8 cellular contexts compared by ENCODE assay signal in the genomic region with DNA sequence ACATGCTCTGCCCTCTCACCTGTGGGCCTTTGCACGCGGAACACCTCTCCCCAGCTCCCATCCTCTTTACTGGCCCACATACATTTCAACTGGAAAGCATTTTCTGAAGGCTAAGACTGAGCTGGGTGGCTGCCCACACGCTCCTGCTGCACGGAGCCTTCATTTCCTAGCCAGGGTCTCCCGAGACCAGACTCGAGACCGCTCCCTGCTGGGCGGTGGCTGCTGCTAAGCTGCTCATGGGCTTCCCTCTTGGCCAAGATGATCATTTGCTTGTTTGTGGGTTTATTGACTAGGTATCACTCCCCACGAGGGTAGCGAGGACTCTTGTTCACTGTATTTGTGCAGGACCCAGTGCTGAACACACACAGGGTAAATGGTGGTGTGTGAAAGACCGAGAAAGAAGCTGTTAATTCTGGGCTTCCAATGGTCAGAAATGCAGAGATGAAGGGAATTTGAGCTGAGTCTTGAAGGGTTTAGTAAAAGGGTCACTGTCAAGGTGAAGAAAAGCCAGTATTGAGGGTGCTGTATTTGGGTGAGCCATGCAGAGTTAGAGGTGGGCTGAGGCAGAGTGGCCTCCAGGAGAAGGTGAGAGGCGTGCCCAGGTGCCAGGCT. TPM values are rescaled to one million over a fixed set of nuclear protein-coding genes. Genes with fewer than 3 reads are reported as not detected.
DNase-seq lines count a peak whose midpoint lies in the region; ATAC-seq, FAIRE-seq and TF ChIP-seq lines count a peak whose summit lies in the region.

No MANE protein-coding gene starts in this region.

- H2AFZ ChIP-seq in H9 (ENCODE audit: low read length): no peak overlapping the region
- no peak overlapping the region for H2AFZ ChIP-seq in H1 (ENCODE audit: low read length)

- H3K4me2 ChIP-seq in H9 (ENCODE audit: insufficient read depth, insufficient read length, low read length): peak overlapping the region; percentile 98
- peak overlapping the region; percentile 49 to 100 for H3K4me2 ChIP-seq in H1 (ENCODE audit: insufficient read depth in 1 of 2, low read depth in 2 of 2, low read length in 2 of 2)

- H4K5ac ChIP-seq in H9 (ENCODE audit: insufficient read length, low read depth, low read length) (peak overlapping the region; percentile 14), H1 (ENCODE audit: insufficient read length, low read depth, low read length) (no peak overlapping the region)

- peak overlapping the region; percentile 96 to 100 for H3K4me3 Mint-ChIP-seq in H9
- H3K4me3 Mint-ChIP-seq in mesothelial cell of epicardium: peak overlapping the region; percentile 89

- H3T11ph ChIP-seq in H9 (ENCODE audit: low read length): no peak overlapping the region

- peak overlapping the region; percentile 60 to 96 (median 92) for H3K4me3 ChIP-seq in H1 (ENCODE audit: extremely low read depth in 1 of 4, insufficient read depth in 2 of 4, low read depth in 3 of 4, low read length in 4 of 4)

- peaks cover 11 to 21% (median 15%) of the 10 kb centered on the region in 4 experiments for H3K36me3 ChIP-seq in H1 (ENCODE audit: control insufficient read depth in 2 of 4, insufficient read depth in 4 of 4, low read length in 3 of 4)

- H3K9me3 ChIP-seq in H9 (ENCODE audit: control insufficient read depth, low read depth, low read length) (no peaks in the 10 kb centered on the region), H1 (ENCODE audit: insufficient read depth in 2 of 2, low read depth in 1 of 2, low read length in 1 of 2) (no peaks in the 10 kb centered on the region)

- H3K23ac ChIP-seq in H9 (ENCODE audit: insufficient read length, low read depth, low read length) (no peak overlapping the region), H1 (ENCODE audit: insufficient read length) (no peak overlapping the region)

- DNase-seq in ELF-1 (ENCODE audit: low read depth, low spot score): peak; percentile 73
- DNase-seq in H9: peak; percentile 64
- peak; percentile 45 for DNase-seq in NCI-H69 (lab: John Stamatoyannopoulos, UW)
- DNase-seq in activated CD8-positive, alpha-beta memory T cell treated with anti-CD3 and anti-CD28 coated beads for 1 hour (ENCODE audit: extremely low read depth in 1 of 2, low read depth in 1 of 2): peak; percentile 33 to 58
- DNase-seq in H1 (ENCODE audit: low read depth in 1 of 2, low spot score in 2 of 2): peak; percentile 27 to 80
- DNase-seq in mesothelial cell of epicardium (ENCODE audit: low spot score in 2 of 2, unreplicated experiment in 2 of 2): peak; percentile 62 to 79
- peak; percentile 54 for DNase-seq in stimulated activated CD8-positive, alpha-beta memory T cell treated with anti-CD3 and anti-CD28 coated beads, Interleukin-15, amount 100 ng/mL, for 1 hour (ENCODE audit: low read depth)

- H2BK15ac ChIP-seq in H9 (ENCODE audit: low read depth, low read length) (no peak overlapping the region), H1 (ENCODE audit: low read length) (no peak overlapping the region)

- H3K18ac ChIP-seq in H9 (ENCODE audit: insufficient read length, low read depth, low read length): no peak overlapping the region
- no peak overlapping the region for H3K18ac ChIP-seq in H1 (ENCODE audit: extremely low read depth, low read length)

- TF ChIP-seq POLR2A in H1 (IDR thresholded peaks at IDR 0.05; ENCODE audit: control extremely low read depth in 1 of 2, low read depth in 2 of 2, low read length in 2 of 2): no peak

- no peaks in the 10 kb centered on the region for H3K79me1 ChIP-seq in H9 (ENCODE audit: insufficient read depth, low read depth, low read length, poor library complexity, severe bottlenecking)
- H3K79me1 ChIP-seq in H1 (ENCODE audit: low read depth, low read length): peaks cover 4% of the 10 kb centered on the region; the same call in 1 of the 2 replicates

- H3K23me2 ChIP-seq in H9 (ENCODE audit: insufficient read length, low read depth, low read length, poor library complexity, severe bottlenecking) (peaks cover 8% of the 10 kb centered on the region), H1 (ENCODE audit: low read depth, low read length) (peaks cover 2% of the 10 kb centered on the region)

- H3K4me1 Mint-ChIP-seq in H9 (peaks cover 9 to 18% of the 10 kb centered on the region in 2 experiments), mesothelial cell of epicardium (peaks cover 14% of the 10 kb centered on the region)

- H2BK5ac ChIP-seq in H9 (ENCODE audit: insufficient read length, low read length) (no peak overlapping the region), H1 (ENCODE audit: low read depth, low read length) (no peak overlapping the region)

- CTCF ChIA-PET in H1 (lab: Charles Lee; ENCODE audit: partially characterized antibody): interaction anchor here (0.6 to 4.1 kb wide), 29 partner anchors 9 to 316 kb away, joined by 3 to 29 read pairs (median 5); a partner anchor contains a TSS

- no peak for FAIRE-seq in H1 (lab: Jason Lieb, UNC)

- no peaks in the 10 kb centered on the region for H3K79me2 ChIP-seq in H9 (ENCODE audit: insufficient read depth, low read length)
- H3K79me2 ChIP-seq in H1 (ENCODE audit: control insufficient read depth in 1 of 2, insufficient read depth in 2 of 2, low read length in 2 of 2): peaks cover 0 to 12% of the 10 kb centered on the region in 2 experiments; a peak in 1 of 4 replicates

- no peak overlapping the region for H3K4ac ChIP-seq in H9 (ENCODE audit: low read depth, low read length)
- H3K4ac ChIP-seq in H1 (replicated peaks; ENCODE audit: insufficient read length, low read depth, low read length): no peak overlapping the region

- H3K9me3 Mint-ChIP-seq in H9 (no peaks in the 10 kb centered on the region; a peak in 1 of 5 replicates), mesothelial cell of epicardium (no peaks in the 10 kb centered on the region)

- H3K36me3 Mint-ChIP-seq in H9 (ENCODE audit: insufficient read depth in 1 of 3, low read depth in 3 of 3) (peaks cover 19 to 29% (median 22%) of the 10 kb centered on the region in 3 experiments), mesothelial cell of epicardium (peaks cover 11% of the 10 kb centered on the region)

- no peak overlapping the region for H2AK5ac ChIP-seq in H9 (ENCODE audit: insufficient read length, low read length)
- no peak overlapping the region for H2AK5ac ChIP-seq in H1 (ENCODE audit: low read depth, low read length)

- peak; percentile 45 to 54 for TF ChIP-seq RAD21 in H1 (IDR thresholded peaks at IDR 0.05 in 1 of 2, conservative IDR thresholded peaks at IDR 0.05 in 1 of 2; ENCODE audit: low read depth in 2 of 2, low read length in 2 of 2)

- H3K9ac ChIP-seq in H9 (ENCODE audit: extremely low read depth, insufficient read length, low read length) (peak overlapping the region; percentile 83), H1 (replicated peaks in 1 of 4; ENCODE audit: extremely low read depth in 1 of 4, low read depth in 3 of 4, low read length in 3 of 4) (peak overlapping the region; percentile 56 to 77 (median 73); a peak in 6 of 7 replicates)

- WGBS in H9 (ENCODE audit: extremely low coverage, insufficient read length, low lambda C conversion rate): no CpG with 5 or more reads among the region's 12 CpGs
- 28% methylated on average over 12 of the region's 12 CpGs; no CpG with 5 or more reads in 1 of the 2 experiments for WGBS in H1 (ENCODE audit: extremely low coverage in 1 of 2, insufficient coverage in 1 of 2, insufficient read length in 1 of 2, insufficient replicate concordance in 2 of 2, low coverage in 1 of 2, low lambda C conversion rate in 2 of 2, missing lambda C conversion rate in 1 of 2), 2 experiments

- no peak for ATAC-seq in HG03460 (IDR thresholded peaks at IDR 0.05; ENCODE audit: unreplicated experiment)

- H2BK20ac ChIP-seq in H9 (ENCODE audit: low read depth, low read length, poor library complexity, severe bottlenecking): no peak overlapping the region
- no peak overlapping the region for H2BK20ac ChIP-seq in H1 (ENCODE audit: low read length)

- TF ChIP-seq EP300 in H1 (IDR thresholded peaks at IDR 0.05; ENCODE audit: borderline replicate concordance in 1 of 2, low read depth in 2 of 2, low read length in 2 of 2): no peak

- no peaks in the 10 kb centered on the region for H3K27me3 ChIP-seq in H9 (ENCODE audit: insufficient read depth, low read length)
- H3K27me3 ChIP-seq in H1 (replicated peaks in 1 of 4; ENCODE audit: control insufficient read depth in 3 of 4, extremely low read depth in 1 of 4, insufficient read depth in 3 of 4, low read length in 3 of 4): no peaks in the 10 kb centered on the region

- POLR2A ChIA-PET in H1 (lab: Charles Lee; ENCODE audit: partially characterized antibody): interaction anchor here (0.6 to 3.4 kb wide), 10 partner anchors 8 to 298 kb away, joined by 3 to 25 read pairs (median 4); a partner anchor contains a TSS

- H2BK120ac ChIP-seq in H9 (ENCODE audit: low read depth, low read length, poor library complexity, severe bottlenecking): no peak overlapping the region
- H2BK120ac ChIP-seq in H1 (replicated peaks; ENCODE audit: low read depth, low read length): no peak overlapping the region

- H3K27me3 Mint-ChIP-seq in H9 (ENCODE audit: low read depth) (no peaks in the 10 kb centered on the region), mesothelial cell of epicardium (ENCODE audit: low read depth) (no peaks in the 10 kb centered on the region)

- H4K91ac ChIP-seq in H9 (ENCODE audit: insufficient read length, low read depth, low read length): no peak overlapping the region
- no peak overlapping the region for H4K91ac ChIP-seq in H1 (replicated peaks; ENCODE audit: insufficient read length, low read length)

- H4K20me1 ChIP-seq in H9 (ENCODE audit: control insufficient read depth, insufficient read depth, insufficient read length): no peaks in the 10 kb centered on the region
- peaks cover 4 to 10% of the 10 kb centered on the region in 2 experiments for H4K20me1 ChIP-seq in H1 (replicated peaks in 1 of 2; ENCODE audit: control insufficient read depth in 1 of 2, insufficient read depth in 2 of 2, low read length in 2 of 2)

- H3K27ac ChIP-seq in H9 (ENCODE audit: insufficient read length, low read depth, low read length) (no peak overlapping the region), H1 (ENCODE audit: low read depth, low read length) (no peak overlapping the region)

- TF ChIP-seq CTCF in H9 (conservative IDR thresholded peaks at IDR 0.05): peak; percentile 65; the same call in 2 of the 3 replicates
- TF ChIP-seq CTCF in H1 (IDR thresholded peaks at IDR 0.05; ENCODE audit: control extremely low read depth in 1 of 3, insufficient read depth in 1 of 3, low read depth in 1 of 3, low read length in 3 of 3): peak; percentile 60 to 76 (median 73)
- TF ChIP-seq CTCF in mesothelial cell of epicardium (IDR thresholded peaks at IDR 0.05; ENCODE audit: unreplicated experiment): peak; percentile 36

- H3K14ac ChIP-seq in H9 (ENCODE audit: insufficient read depth, low read length) (no peak overlapping the region; the same call in 1 of the 2 replicates), H1 (ENCODE audit: insufficient read length) (no peak overlapping the region)

- no peaks in the 10 kb centered on the region for H3K4me1 ChIP-seq in H9 (ENCODE audit: insufficient read depth, low read length)
- peaks cover 0 to 5% (median 3%) of the 10 kb centered on the region in 4 experiments; a peak in 5 of 7 replicates for H3K4me1 ChIP-seq in H1 (replicated peaks in 1 of 4; ENCODE audit: control insufficient read depth in 3 of 4, insufficient read depth in 4 of 4, low read length in 3 of 4)

- H3K27ac Mint-ChIP-seq in H9 (peak overlapping the region; percentile 24 to 98 (median 89); a peak in 6 of 7 replicates), mesothelial cell of epicardium (peak overlapping the region; percentile 99)

- H3K56ac ChIP-seq in H9 (ENCODE audit: insufficient read length, low read depth, low read length): no peak overlapping the region
- H3K56ac ChIP-seq in H1 (replicated peaks; ENCODE audit: insufficient read length, low read depth, low read length): no peak overlapping the region

- H4K8ac ChIP-seq in H9 (replicated peaks; ENCODE audit: insufficient read length, low read depth, low read length) (no peak overlapping the region), H1 (ENCODE audit: extremely low read depth, insufficient read depth, low read length) (peak overlapping the region; percentile 99; the same call in 1 of the 2 replicates)

- H2BK12ac ChIP-seq in H9 (ENCODE audit: insufficient read length, low read depth, low read length) (no peak overlapping the region), H1 (ENCODE audit: low read depth, low read length) (no peak overlapping the region)

RNA-seq across cellular contexts. Expression of a gene that starts 0.9 kb away (rescaled TPM):
- total RNA-seq in H9 (2021) (90.3 and 102 TPM in 2 replicates), mesothelial cell of epicardium (88.2 to 101 TPM (median 96.3 TPM) in 3 replicates)
- total RNA-seq in H1 (2021; fragmentation: NEBNext Ultra II Directional; extraction: Animal tissue kit (Norgen Biotek cat#: 25700)): 94.0 and 98.7 TPM in 2 replicates
- 113 and 133 TPM in 2 replicates for polyA plus RNA-seq in H1 (2011; rRNA removed)
- 98.2 TPM for polyA plus RNA-seq in H1 (2011; cell fraction: cytosol; rRNA removed)
- polyA plus RNA-seq in H1 (2011; cell fraction: nucleus; rRNA removed): 131 TPM
- polyA plus RNA-seq in H1 (2012, experiment 1 of 2): 129 to 276 TPM (median 222 TPM) in 4 replicates
- polyA plus RNA-seq in H1 (2012, experiment 2 of 2): 213 TPM
- polyA plus RNA-seq in H1 (2013, experiment 1 of 2): 84.6 TPM
- 84.6 TPM for polyA plus RNA-seq in H1 (2013, experiment 2 of 2)
- 61.8 and 63.2 TPM in 2 replicates for polyA minus RNA-seq in H1 (2011; rRNA and poly(A)+ RNA removed)
- 31.9 TPM for polyA minus RNA-seq in H1 (2011; cell fraction: cytosol; rRNA and poly(A)+ RNA removed)
- polyA minus RNA-seq in H1 (2011; cell fraction: nucleus; rRNA and poly(A)+ RNA removed): 47.8 TPM

RNA-seq across cellular contexts. Expression of a gene that starts 1.1 kb away (rescaled TPM):
- total RNA-seq in H9 (2021): 20.0 and 20.3 TPM in 2 replicates
- 17.8 and 22.4 TPM in 2 replicates for total RNA-seq in H1 (2021; fragmentation: NEBNext Ultra II Directional; extraction: Animal tissue kit (Norgen Biotek cat#: 25700))
- 8.9 and 12.7 TPM in 2 replicates for polyA plus RNA-seq in H1 (2011; rRNA removed)
- polyA plus RNA-seq in H1 (2011; cell fraction: cytosol; rRNA removed): 9.8 TPM
- 28.1 TPM for polyA plus RNA-seq in H1 (2011; cell fraction: nucleus; rRNA removed)
- polyA plus RNA-seq in H1 (2012, experiment 1 of 2): 15.7 to 17.2 TPM (median 16.7 TPM) in 4 replicates
- polyA plus RNA-seq in H1 (2012, experiment 2 of 2): 11.6 TPM
- polyA plus RNA-seq in H1 (2013, experiment 1 of 2): 14.6 TPM
- 15.0 TPM for polyA plus RNA-seq in H1 (2013, experiment 2 of 2)
- 7.5 and 10.5 TPM in 2 replicates for polyA minus RNA-seq in H1 (2011; rRNA and poly(A)+ RNA removed)
- polyA minus RNA-seq in H1 (2011; cell fraction: cytosol; rRNA and poly(A)+ RNA removed): 10.6 TPM
- polyA minus RNA-seq in H1 (2011; cell fraction: nucleus; rRNA and poly(A)+ RNA removed): 22.3 TPM
- total RNA-seq in mesothelial cell of epicardium: 41.3 to 44.7 TPM (median 42.4 TPM) in 3 replicates

RNA-seq across cellular contexts. Expression of a gene that starts 8.6 kb away (rescaled TPM):
- total RNA-seq in H9 (2021) (not detected in 2 replicates), mesothelial cell of epicardium (0.22 to 0.41 TPM (median 0.40 TPM) in 3 replicates)
- not detected in 2 replicates for total RNA-seq in H1 (2021; fragmentation: NEBNext Ultra II Directional; extraction: Animal tissue kit (Norgen Biotek cat#: 25700))
- not detected in 2 replicates for polyA plus RNA-seq in H1 (2011; rRNA removed)
- not detected for polyA plus RNA-seq in H1 (2011; cell fraction: cytosol; rRNA removed)
- polyA plus RNA-seq in H1 (2011; cell fraction: nucleus; rRNA removed): 0.20 TPM
- 0.17 TPM in 1 of 4 replicates, not detected in the others for polyA plus RNA-seq in H1 (2012, experiment 1 of 2)
- not detected for polyA plus RNA-seq in H1 (2012, experiment 2 of 2)
- not detected for polyA plus RNA-seq in H1 (2013, experiment 1 of 2)
- polyA plus RNA-seq in H1 (2013, experiment 2 of 2): not detected
- polyA minus RNA-seq in H1 (2011; rRNA and poly(A)+ RNA removed): not detected in 2 replicates
- polyA minus RNA-seq in H1 (2011; cell fraction: cytosol; rRNA and poly(A)+ RNA removed): not detected
- polyA minus RNA-seq in H1 (2011; cell fraction: nucleus; rRNA and poly(A)+ RNA removed): not detected

RNA-seq across cellular contexts. Expression of a gene that starts 46.1 kb away (rescaled TPM):
- total RNA-seq in H9 (2021) (246 and 254 TPM in 2 replicates), mesothelial cell of epicardium (95.9 to 99.2 TPM (median 96.2 TPM) in 3 replicates)
- total RNA-seq in H1 (2021; fragmentation: NEBNext Ultra II Directional; extraction: Animal tissue kit (Norgen Biotek cat#: 25700)): 221 and 244 TPM in 2 replicates
- polyA plus RNA-seq in H1 (2011; rRNA removed): 267 and 272 TPM in 2 replicates
- 183 TPM for polyA plus RNA-seq in H1 (2011; cell fraction: cytosol; rRNA removed)
- 229 TPM for polyA plus RNA-seq in H1 (2011; cell fraction: nucleus; rRNA removed)
- 277 to 336 TPM (median 307 TPM) in 4 replicates for polyA plus RNA-seq in H1 (2012, experiment 1 of 2)
- 319 TPM for polyA plus RNA-seq in H1 (2012, experiment 2 of 2)
- 268 TPM for polyA plus RNA-seq in H1 (2013, experiment 1 of 2)
- polyA plus RNA-seq in H1 (2013, experiment 2 of 2): 292 TPM
- polyA minus RNA-seq in H1 (2011; rRNA and poly(A)+ RNA removed): 35.1 and 46.4 TPM in 2 replicates
- 153 TPM for polyA minus RNA-seq in H1 (2011; cell fraction: cytosol; rRNA and poly(A)+ RNA removed)
- 113 TPM for polyA minus RNA-seq in H1 (2011; cell fraction: nucleus; rRNA and poly(A)+ RNA removed)

RNA-seq across cellular contexts. Expression of a gene that starts 54.2 kb away (rescaled TPM):
- total RNA-seq in H9 (2021) (74.1 and 79.7 TPM in 2 replicates), mesothelial cell of epicardium (14.1 to 15.9 TPM (median 14.6 TPM) in 3 replicates)
- 95.4 and 96.5 TPM in 2 replicates for total RNA-seq in H1 (2021; fragmentation: NEBNext Ultra II Directional; extraction: Animal tissue kit (Norgen Biotek cat#: 25700))
- 76.7 and 141 TPM in 2 replicates for polyA plus RNA-seq in H1 (2011; rRNA removed)
- 58.9 TPM for polyA plus RNA-seq in H1 (2011; cell fraction: cytosol; rRNA removed)
- 87.0 TPM for polyA plus RNA-seq in H1 (2011; cell fraction: nucleus; rRNA removed)
- polyA plus RNA-seq in H1 (2012, experiment 1 of 2): 38.0 to 88.5 TPM (median 80.4 TPM) in 4 replicates
- polyA plus RNA-seq in H1 (2012, experiment 2 of 2): 81.9 TPM
- polyA plus RNA-seq in H1 (2013, experiment 1 of 2): 43.2 TPM
- 40.8 TPM for polyA plus RNA-seq in H1 (2013, experiment 2 of 2)
- 33.2 and 36.2 TPM in 2 replicates for polyA minus RNA-seq in H1 (2011; rRNA and poly(A)+ RNA removed)
- 144 TPM for polyA minus RNA-seq in H1 (2011; cell fraction: cytosol; rRNA and poly(A)+ RNA removed)
- 89.1 TPM for polyA minus RNA-seq in H1 (2011; cell fraction: nucleus; rRNA and poly(A)+ RNA removed)
